Comparison of ENCODE assay signal across 8 cellular contexts in the genomic region with DNA sequence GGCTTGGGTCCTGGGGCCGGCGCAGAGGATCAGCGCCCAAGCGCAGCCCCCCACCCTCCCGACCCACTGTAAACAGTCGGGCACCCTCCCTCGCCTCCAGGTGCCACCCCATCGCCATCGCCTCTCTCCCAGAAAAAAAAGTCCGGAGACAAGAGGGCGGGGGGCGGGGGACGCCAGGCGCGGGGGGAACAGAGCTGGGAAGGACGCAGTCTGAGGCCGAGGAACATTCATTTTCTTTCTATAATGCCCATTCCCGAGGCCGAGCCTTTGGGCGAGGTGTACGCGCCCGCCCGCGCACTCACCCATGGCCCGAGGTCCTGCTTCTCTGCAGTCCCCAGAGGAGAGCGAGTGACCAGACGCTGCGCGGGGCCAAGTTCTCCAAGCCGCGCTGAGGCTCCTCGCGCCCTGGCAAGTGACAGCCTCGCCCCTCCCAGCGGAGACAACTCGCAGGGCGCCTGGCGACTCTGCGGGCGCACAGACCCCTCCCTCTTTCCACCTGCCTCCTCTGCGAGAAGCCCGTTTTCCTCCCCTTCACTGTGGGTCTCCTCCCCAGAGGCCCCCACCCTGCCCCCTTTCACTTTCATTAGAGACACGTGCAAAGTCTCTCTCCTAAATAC.
DNase-seq lines count a peak whose midpoint lies in the region; ATAC-seq, FAIRE-seq and TF ChIP-seq lines count a peak whose summit lies in the region.

No MANE protein-coding gene starts in this region.

- peak; percentile 65 for ATAC-seq in GM21619 (IDR thresholded peaks at IDR 0.05; ENCODE audit: unreplicated experiment)

- peak overlapping the region; percentile 66 for H2AFZ ChIP-seq in keratinocyte (ENCODE audit: control insufficient read depth, low read length)

- no peak overlapping the region for H3K9ac ChIP-seq in keratinocyte (ENCODE audit: control insufficient read depth, extremely low read depth, insufficient read depth, low read length)

- peak overlapping the region; percentile 96 for H3K4me2 ChIP-seq in keratinocyte (ENCODE audit: control insufficient read depth, extremely low read depth, insufficient read depth, low read depth, low read length)

- H3K27ac ChIP-seq in keratinocyte (ENCODE audit: control insufficient read depth, insufficient read depth, low read length) (no peak overlapping the region), spleen (peak overlapping the region in 7 of 8 donors; percentile 28 to 77 (median 64))

- H3K36me3 ChIP-seq in keratinocyte (ENCODE audit: control insufficient read depth in 2 of 2, extremely low read depth in 1 of 2, insufficient read depth in 2 of 2, low read length in 2 of 2) (no peaks in the 10 kb centered on the region), spleen (no peaks in the 10 kb centered on the region)

- peak in 2 of 3 experiments; percentile 67 to 77 for DNase-seq in NCI-H1417 (lab: John Stamatoyannopoulos, UW)
- DNase-seq in NCI-H1417 treated with DMSO at 0.1 percent for 48 hours (lab: John Stamatoyannopoulos, UW) = no peak
- DNase-seq in NAMALWA (ENCODE audit: low spot score) = peak; percentile 84
- DNase-seq in astrocyte of the hippocampus (ENCODE audit: low read depth, low spot score) = peak; percentile 58
- DNase-seq in keratinocyte (ENCODE audit: low read depth, low spot score) = no peak
- DNase-seq in spleen = peak; percentile 87
- no peak for DNase-seq in NCI-H1694 treated with DMSO at 0.1 percent for 48 hours (lab: John Stamatoyannopoulos, UW)

- WGBS in spleen, 5 donors = 1 to 6% (median 1%) methylated on average over 25 to 44 of the region's 44 CpGs

- H3K79me2 ChIP-seq in keratinocyte (ENCODE audit: control insufficient read depth, insufficient read depth, low read length) = no peaks in the 10 kb centered on the region

- no peak for TF ChIP-seq POLR2A in spleen (IDR thresholded peaks at IDR 0.05)

- no peak for FAIRE-seq in keratinocyte (lab: Jason Lieb, UNC)

- H3K4me3 ChIP-seq in keratinocyte (ENCODE audit: control insufficient read depth in 2 of 3, extremely low read depth in 1 of 3, insufficient read depth in 2 of 3, low read depth in 1 of 3, low read length in 3 of 3) = peak overlapping the region; percentile 24 to 73 (median 50)
- H3K4me3 ChIP-seq in spleen = peak overlapping the region; percentile 52 to 75 (median 56)

- no peaks in the 10 kb centered on the region for H3K9me3 ChIP-seq in keratinocyte (ENCODE audit: control insufficient read depth, low read depth, low read length)
- H3K9me3 ChIP-seq in spleen = no peaks in the 10 kb centered on the region

- no peaks in the 10 kb centered on the region for H4K20me1 ChIP-seq in keratinocyte (ENCODE audit: control insufficient read depth, extremely low read depth, insufficient read depth, low read length)

- H3K4me1 ChIP-seq in keratinocyte (ENCODE audit: control insufficient read depth, extremely low read depth, insufficient read depth, low read length) (peaks cover 5% of the 10 kb centered on the region), spleen (peaks cover 0 to 31% (median 19%) of the 10 kb centered on the region in 6 donors)

- intact Hi-C loops in spleen (cut with DNase I; ENCODE audit: low total_unique reads) = no loop called here

- no peak for TF ChIP-seq CTCF in keratinocyte (optimal IDR thresholded peaks at IDR 0.05 in 1 of 3, IDR thresholded peaks at IDR 0.05 in 1 of 3, conservative IDR thresholded peaks at IDR 0.05 in 1 of 3; ENCODE audit: extremely low read depth in 1 of 3, insufficient read depth in 2 of 3, low read length in 3 of 3)
- TF ChIP-seq CTCF in spleen (IDR thresholded peaks at IDR 0.05 in 8 of 11, conservative IDR thresholded peaks at IDR 0.05 in 3 of 11) = no peak

- dilution Hi-C loops in keratinocyte (cut with MboI; ENCODE audit: extremely low pct_ligation_motif_present, low sequenced_read_pairs) = no loop called here

- H3K9me1 ChIP-seq in keratinocyte (ENCODE audit: control insufficient read depth, extremely low read depth, insufficient read depth, low read length) = no peaks in the 10 kb centered on the region

- H3K27me3 ChIP-seq in keratinocyte (ENCODE audit: control insufficient read depth, extremely low read depth, insufficient read depth, low read length) (peaks cover 23% of the 10 kb centered on the region), spleen (replicated peaks in 1 of 7) (peaks cover 0 to 29% (median 0%) of the 10 kb centered on the region in 7 donors)

Comparison
In these comparisons a context has a peak if more than half of its experiments do, and no peak if none do; other contexts are left out.
1. DNase-seq: peak in NCI-H1417 (2 of 3), NAMALWA (single experiment), astrocyte of the hippocampus (single experiment) and spleen (single experiment); none in NCI-H1417 treated with DMSO at 0.1 percent for 48 hours (single experiment), keratinocyte (single experiment) and NCI-H1694 treated with DMSO at 0.1 percent for 48 hours (single experiment).